ENCODE assay signal across 6 cellular contexts in genomic region chr3:130052366-130052765, GRCh38. TPM values are rescaled to one million over a fixed set of nuclear protein-coding genes. Genes with fewer than 3 reads are reported as not detected.
"Had no signal": no experiment of that assay in that cellular context is flagged by ENCODE, and none has a peak within 500 bp of the region (broad histone marks: within the 10 kb centered on the region; RNA-seq: fewer than 3 reads in every experiment).

No MANE protein-coding gene starts in this region.

RNA-seq across cellular contexts. Expression of gene ALG1L2, which starts 29.3 kb away (rescaled TPM):
- total RNA-seq: activated T-cell treated with anti-CD3 and anti-CD28 coated beads, Interleukin-2, amount 50 U/mL, for 72 hours; ascending aorta; cardiac muscle cell; gastrocnemius medialis; T-helper 2 cell treated with Interferon-gamma antibody and Interleukin-4, amounts not matched to agents 100 ng/mL and 5 ng/mL, for 36 hours had no signal
- polyA plus RNA-seq: heart left ventricle had no signal
